1 cellular context compared by ENCODE assay signal in genomic region chr6:167581637-167582036, GRCh38.
TF ChIP-seq lines count a peak whose summit lies in the region.

No MANE protein-coding gene starts in this region.

TF ChIP-seq in HepG2, 621 proteins besides CTCF, POLR2A, EP300 and RAD21 (continued from another document):
- TF ChIP-seq, protein P1, sequence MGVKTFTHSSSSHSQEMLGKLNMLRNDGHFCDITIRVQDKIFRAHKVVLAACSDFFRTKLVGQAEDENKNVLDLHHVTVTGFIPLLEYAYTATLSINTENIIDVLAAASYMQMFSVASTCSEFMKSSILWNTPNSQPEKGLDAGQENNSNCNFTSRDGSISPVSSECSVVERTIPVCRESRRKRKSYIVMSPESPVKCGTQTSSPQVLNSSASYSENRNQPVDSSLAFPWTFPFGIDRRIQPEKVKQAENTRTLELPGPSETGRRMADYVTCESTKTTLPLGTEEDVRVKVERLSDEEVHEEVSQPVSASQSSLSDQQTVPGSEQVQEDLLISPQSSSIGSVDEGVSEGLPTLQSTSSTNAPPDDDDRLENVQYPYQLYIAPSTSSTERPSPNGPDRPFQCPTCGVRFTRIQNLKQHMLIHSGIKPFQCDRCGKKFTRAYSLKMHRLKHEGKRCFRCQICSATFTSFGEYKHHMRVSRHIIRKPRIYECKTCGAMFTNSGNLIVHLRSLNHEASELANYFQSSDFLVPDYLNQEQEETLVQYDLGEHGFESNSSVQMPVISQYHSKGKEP (CRISPR knock-in tag; IDR thresholded peaks at IDR 0.05) = no peak
- no peak for TF ChIP-seq PLRG1 (conservative IDR thresholded peaks at IDR 0.05)
- peak; percentile 60; the same call in 1 of the 2 replicates for TF ChIP-seq ZNF572 (CRISPR knock-in tag; IDR thresholded peaks at IDR 0.05)
- TF ChIP-seq CCDC6 (CRISPR knock-in tag; IDR thresholded peaks at IDR 0.05) = no peak
- TF ChIP-seq TAF1 (CRISPR knock-in tag; IDR thresholded peaks at IDR 0.05) = no peak
- no peak for TF ChIP-seq GFI1 (CRISPR knock-in tag; IDR thresholded peaks at IDR 0.05; ENCODE audit: borderline replicate concordance)
